In the genomic region with DNA sequence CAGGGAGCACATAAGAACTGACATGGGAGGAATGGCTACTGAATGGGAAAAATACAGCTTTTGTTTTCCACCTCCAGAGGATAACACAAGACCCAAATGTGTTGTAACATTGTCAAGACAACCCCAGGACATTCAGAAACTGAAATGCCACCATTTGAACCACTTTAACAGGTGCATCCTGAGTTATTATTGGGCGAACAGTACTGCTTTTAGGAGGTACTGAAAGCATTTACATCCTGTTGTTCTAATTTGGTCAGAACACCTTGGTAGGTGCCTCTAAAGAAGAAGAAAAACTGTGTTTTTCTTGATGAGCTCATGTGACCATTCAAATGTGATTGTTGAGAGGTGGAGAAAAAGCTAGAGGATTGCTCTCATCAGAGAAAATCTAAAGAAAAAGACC, we compare ENCODE assay signal across 15 cellular contexts. TPM values are rescaled to one million over a fixed set of nuclear protein-coding genes. Genes with fewer than 3 reads are reported as not detected.
DNase-seq lines count a peak whose midpoint lies in the region; ATAC-seq lines count a peak whose summit lies in the region.
"Had no signal": no experiment of that assay in that cellular context is flagged by ENCODE, and none has a peak within 500 bp of the region (broad histone marks: within the 10 kb centered on the region; RNA-seq: fewer than 3 reads in every experiment).

No MANE protein-coding gene starts in this region.

- H3K4me1 ChIP-seq in CD4-positive, alpha-beta memory T cell (ENCODE audit: insufficient read depth, low read length), result no peaks in the 10 kb centered on the region

- H3K4me3 ChIP-seq in CD4-positive, alpha-beta memory T cell (ENCODE audit: low read length in 2 of 2), result no peak overlapping the region
- H3K4me3 ChIP-seq: esophagus muscularis mucosa had no signal

- H3K27ac Mint-ChIP-seq in CD4-positive, alpha-beta memory T cell, result no peak overlapping the region
- H3K27ac Mint-ChIP-seq: activated T-helper 1 cell treated with anti-CD3 and anti-CD28 coated beads, Interleukin-12 subunit alpha, Interleukin-12 subunit beta, Interleukin-2, Interleukin-4 antibody, amounts not matched to agents 30 ng/mL and 10 ng/mL and 1 ng/mL, durations not matched to agents 14 hours and 24 hours and 36 hours; nephron progenitor cell had no signal

- H3K9me3 ChIP-seq in CD4-positive, alpha-beta memory T cell (ENCODE audit: control insufficient read depth in 1 of 2, low read length in 2 of 2), result no peaks in the 10 kb centered on the region
- H3K9me3 ChIP-seq: esophagus muscularis mucosa had no signal

- H3K36me3 Mint-ChIP-seq in CD4-positive, alpha-beta memory T cell, result no peaks in the 10 kb centered on the region

- H3K27me3 ChIP-seq in CD4-positive, alpha-beta memory T cell (ENCODE audit: insufficient read depth, low read length), result no peaks in the 10 kb centered on the region

- no peak overlapping the region for H3K27ac ChIP-seq in CD4-positive, alpha-beta memory T cell (ENCODE audit: low read depth, low read length)
- H3K27ac ChIP-seq: esophagus muscularis mucosa had no signal

- peaks cover 0 to 5% of the 10 kb centered on the region in 2 donors for H3K27me3 Mint-ChIP-seq in CD4-positive, alpha-beta memory T cell

- CTCF ChIA-PET in CD4-positive, alpha-beta memory T cell (lab: Charles Lee; ENCODE audit: partially characterized antibody), result no interaction called here

- POLR2A ChIA-PET in CD4-positive, alpha-beta memory T cell (lab: Charles Lee; ENCODE audit: partially characterized antibody), result no interaction called here

- DNase-seq in SHP77 treated with DMSO at 0.1 percent for 48 hours (lab: John Stamatoyannopoulos, UW) (no peak), HPDE6-E6E7 (ENCODE audit: extremely low spot score) (no peak), NK-92 (lab: John Stamatoyannopoulos, UW; ENCODE audit: unreplicated experiment) (no peak)
- DNase-seq in CD4-positive, alpha-beta memory T cell, result no peak
- DNase-seq: C1 segment of cervical spinal cord, NCI-H187 treated with DMSO at 0.1 percent for 48 hours, nephron progenitor cell, PC-3, substantia nigra had no signal

- intact Hi-C loops in CD4-positive, alpha-beta memory T cell (cut with micrococcal nuclease), result no loop called here

- no peaks in the 10 kb centered on the region for H3K4me1 Mint-ChIP-seq in CD4-positive, alpha-beta memory T cell
- H3K4me1 Mint-ChIP-seq: nephron progenitor cell had no signal

- H3K9me3 Mint-ChIP-seq in CD4-positive, alpha-beta memory T cell, result no peaks in the 10 kb centered on the region
- H3K9me3 Mint-ChIP-seq: activated T-helper 1 cell treated with anti-CD3 and anti-CD28 coated beads, Interleukin-12 subunit alpha, Interleukin-12 subunit beta, Interleukin-2, Interleukin-4 antibody, amounts not matched to agents 30 ng/mL and 10 ng/mL and 1 ng/mL, durations not matched to agents 14 hours and 24 hours and 36 hours; nephron progenitor cell had no signal

- ATAC-seq in GM18502 (IDR thresholded peaks at IDR 0.05; ENCODE audit: poor library complexity, unreplicated experiment) (peak; percentile 81), GM19468 (IDR thresholded peaks at IDR 0.05; ENCODE audit: extremely low read depth, unreplicated experiment) (peak; percentile 74), HG02943 (IDR thresholded peaks at IDR 0.05; ENCODE audit: low read depth, unreplicated experiment) (peak; percentile 78), HG03575 (IDR thresholded peaks at IDR 0.05; ENCODE audit: extremely low read depth, insufficient number of reproducible peaks, low FRiP score, unreplicated experiment) (peak; percentile 84)
- ATAC-seq: PC-3 had no signal

- H3K36me3 ChIP-seq in CD4-positive, alpha-beta memory T cell (ENCODE audit: insufficient read depth, low read length), result no peaks in the 10 kb centered on the region
- H3K36me3 ChIP-seq: esophagus muscularis mucosa had no signal

- H3K4me3 Mint-ChIP-seq in CD4-positive, alpha-beta memory T cell, result no peak overlapping the region
- H3K4me3 Mint-ChIP-seq: activated T-helper 1 cell treated with anti-CD3 and anti-CD28 coated beads, Interleukin-12 subunit alpha, Interleukin-12 subunit beta, Interleukin-2, Interleukin-4 antibody, amounts not matched to agents 30 ng/mL and 10 ng/mL and 1 ng/mL, durations not matched to agents 14 hours and 24 hours and 36 hours; nephron progenitor cell had no signal

RNA-seq across cellular contexts. Expression of gene TXNDC5, which starts 6.4 kb away (rescaled TPM):
- 10 to 100 TPM; 18.1 to 21.8 TPM for total RNA-seq in CD4-positive, alpha-beta memory T cell
- polyA plus RNA-seq in CD4-positive, alpha-beta memory T cell, result 10 to 100 TPM; 26.9 to 45.7 TPM
